In genomic region chr6:107045733-107046312, GRCh38 we compare ENCODE assay signal across 25 cellular contexts. TPM values are rescaled to one million over a fixed set of nuclear protein-coding genes. Genes with fewer than 3 reads are reported as not detected.
DNase-seq lines count a peak whose midpoint lies in the region; ATAC-seq and TF ChIP-seq lines count a peak whose summit lies in the region.
"Had no signal": no experiment of that assay in that cellular context is flagged by ENCODE, and none has a peak within 500 bp of the region (broad histone marks: within the 10 kb centered on the region; RNA-seq: fewer than 3 reads in every experiment).

No MANE protein-coding gene starts in this region.

- ATAC-seq in left ventricle myocardium superior (peak; percentile 33), GM18861 (IDR thresholded peaks at IDR 0.05; ENCODE audit: unreplicated experiment) (no peak)
- ATAC-seq: activated CD4-positive, alpha-beta T cell treated with anti-CD3 and anti-CD28 coated beads for 36 hours; HCT116; left lobe of liver; stimulated activated naive B cell treated with anti-CD40 and anti-IgM and Interleukin-4, amounts not matched to agents 10 μg/mL and 1 μg/mL and 100 μg/mL, for 72 hours had no signal

- peaks cover 12% of the 10 kb centered on the region for H3K4me1 Mint-ChIP-seq in endodermal cell
- peaks cover 20% of the 10 kb centered on the region for H3K4me1 Mint-ChIP-seq in nephron progenitor cell

- H3K27me3 Mint-ChIP-seq in endodermal cell (ENCODE audit: insufficient read depth) (no peaks in the 10 kb centered on the region), nephron progenitor cell (ENCODE audit: low read depth, poor library complexity) (peaks cover 3% of the 10 kb centered on the region)
- H3K27me3 Mint-ChIP-seq: activated CD4-positive, alpha-beta T cell treated with anti-CD3 and anti-CD28 coated beads for 36 hours; IgD-negative memory B cell; stimulated activated naive B cell treated with anti-CD40 and anti-IgM and Interleukin-4, amounts not matched to agents 10 μg/mL and 1 μg/mL and 100 μg/mL, for 72 hours had no signal

- H3K27ac Mint-ChIP-seq in endodermal cell = peak overlapping the region; percentile 52
- H3K27ac Mint-ChIP-seq in nephron progenitor cell = peak overlapping the region; percentile 83
- H3K27ac Mint-ChIP-seq: activated CD4-positive, alpha-beta T cell treated with anti-CD3 and anti-CD28 coated beads for 36 hours; IgD-negative memory B cell; stimulated activated naive B cell treated with anti-CD40 and anti-IgM and Interleukin-4, amounts not matched to agents 10 μg/mL and 1 μg/mL and 100 μg/mL, for 72 hours; T-helper 1 cell treated with Interleukin-12 subunit alpha and Interleukin-12 subunit beta and Interleukin-4 antibody, amounts not matched to agents 30 μg/mL and 1 μg/mL, for 36 hours had no signal

- H3K9me3 ChIP-seq in right atrium auricular region = no peaks in the 10 kb centered on the region
- H3K9me3 ChIP-seq in endodermal cell (ENCODE audit: control insufficient read depth, low read length) = no peaks in the 10 kb centered on the region
- H3K9me3 ChIP-seq: Peyer's patch, SJCRH30, spleen, thoracic aorta had no signal

- H3K36me3 ChIP-seq in right atrium auricular region (peaks cover 9% of the 10 kb centered on the region), endodermal cell (ENCODE audit: control insufficient read depth, insufficient read depth, low read length) (peaks cover 28% of the 10 kb centered on the region)
- H3K36me3 ChIP-seq: SJCRH30 had no signal

- H3K9me3 Mint-ChIP-seq in endodermal cell (no peaks in the 10 kb centered on the region), nephron progenitor cell (no peaks in the 10 kb centered on the region)
- H3K9me3 Mint-ChIP-seq: IgD-negative memory B cell; stimulated activated naive B cell treated with anti-CD40 and anti-IgM and Interleukin-4, amounts not matched to agents 10 μg/mL and 1 μg/mL and 100 μg/mL, for 72 hours; T-helper 1 cell treated with Interleukin-12 subunit alpha and Interleukin-12 subunit beta and Interleukin-4 antibody, amounts not matched to agents 30 μg/mL and 1 μg/mL, for 36 hours had no signal

- 75 to 91% methylated on average over 3 to 6 of the region's 6 CpGs for WGBS in endodermal cell (ENCODE audit: insufficient coverage in 1 of 2, insufficient read length in 1 of 2), 2 experiments

- intact Hi-C loops in left ventricle myocardium superior (cut with micrococcal nuclease) = no loop called here

- H3K4me1 ChIP-seq in right atrium auricular region = no peaks in the 10 kb centered on the region
- no peaks in the 10 kb centered on the region for H3K4me1 ChIP-seq in endodermal cell (ENCODE audit: control insufficient read depth, insufficient read depth, low read length)
- H3K4me1 ChIP-seq: Peyer's patch, SJCRH30, spleen had no signal

- H3K27ac ChIP-seq in right atrium auricular region = no peak overlapping the region
- H3K27ac ChIP-seq in endodermal cell (ENCODE audit: low read depth, low read length) = peak overlapping the region; percentile 85
- H3K27ac ChIP-seq in temporal lobe (ENCODE audit: low read depth, low read length) = peak overlapping the region; percentile 36
- H3K27ac ChIP-seq: Peyer's patch, SJCRH30, spleen, thoracic aorta had no signal

- TF ChIP-seq CTCF in right atrium auricular region (IDR thresholded peaks at IDR 0.05) (no peak), endodermal cell (conservative IDR thresholded peaks at IDR 0.05) (no peak), nephron progenitor cell (IDR thresholded peaks at IDR 0.05) (no peak)

- no peak for DNase-seq in left ventricle myocardium superior
- DNase-seq in right atrium auricular region (ENCODE audit: low spot score) = no peak
- DNase-seq in endodermal cell = no peak
- DNase-seq in nephron progenitor cell = no peak
- no peak for DNase-seq in activated CD4-positive, alpha-beta T cell treated with anti-CD3 and anti-CD28 coated beads, Interleukin-2, amount 50 U/mL, for 1 hour
- DNase-seq in cerebellum (ENCODE audit: low spot score) = no peak
- DNase-seq: activated CD4-positive, alpha-beta T cell treated with anti-CD3 and anti-CD28 coated beads for 36 hours; activated naive CD4-positive, alpha-beta T cell treated with Interleukin-2 at 50 U/mL for 16 hours; activated T-cell treated with anti-CD3 and anti-CD28 coated beads, Interleukin-2, amount 50 U/mL, for 48 hours; amniotic stem cell; central memory CD4-positive, alpha-beta T cell; DMS53; NCI-H524; Peyer's patch; spleen; stimulated activated CD4-positive, alpha-beta T cell treated with anti-CD3 and anti-CD28 coated beads, Interleukin-2, amount 100 ng/mL, for 48 hours; stimulated activated naive B cell treated with anti-CD40 and anti-IgM and Interleukin-4, amounts not matched to agents 10 μg/mL and 1 μg/mL and 100 μg/mL, for 72 hours had no signal

- no peaks in the 10 kb centered on the region for H3K27me3 ChIP-seq in right atrium auricular region
- no peaks in the 10 kb centered on the region for H3K27me3 ChIP-seq in endodermal cell (ENCODE audit: control insufficient read depth, insufficient read depth, low read length, poor library complexity, severe bottlenecking)
- H3K27me3 ChIP-seq: Peyer's patch, SJCRH30, spleen had no signal

- H3K4me3 ChIP-seq in right atrium auricular region = no peak overlapping the region
- H3K4me3 ChIP-seq in endodermal cell (ENCODE audit: low read length) = no peak overlapping the region
- H3K4me3 ChIP-seq: Peyer's patch, SJCRH30, spleen, thoracic aorta had no signal

- no peak overlapping the region for H3K4me3 Mint-ChIP-seq in endodermal cell
- no peak overlapping the region for H3K4me3 Mint-ChIP-seq in nephron progenitor cell
- H3K4me3 Mint-ChIP-seq: activated CD4-positive, alpha-beta T cell treated with anti-CD3 and anti-CD28 coated beads for 36 hours; IgD-negative memory B cell; stimulated activated naive B cell treated with anti-CD40 and anti-IgM and Interleukin-4, amounts not matched to agents 10 μg/mL and 1 μg/mL and 100 μg/mL, for 72 hours; T-helper 1 cell treated with Interleukin-12 subunit alpha and Interleukin-12 subunit beta and Interleukin-4 antibody, amounts not matched to agents 30 μg/mL and 1 μg/mL, for 36 hours had no signal

- H3K9ac ChIP-seq in endodermal cell (ENCODE audit: extremely low read depth, low read length, poor library complexity, severe bottlenecking) = no peak overlapping the region

- H3K36me3 Mint-ChIP-seq in endodermal cell (ENCODE audit: low read depth) (peaks cover 41% of the 10 kb centered on the region), nephron progenitor cell (ENCODE audit: low read depth) (peaks cover 47% of the 10 kb centered on the region)
- H3K36me3 Mint-ChIP-seq: IgD-negative memory B cell had no signal

RNA-seq across cellular contexts. Expression of gene MTRES1, which starts 17.8 kb away (rescaled TPM):
- 37.3 TPM for total RNA-seq in left ventricle myocardium superior
- total RNA-seq in right atrium auricular region = 10 to 100 TPM in 1 of 2 donors, 1 to 10 TPM in 1; 10.0 to 22.2 TPM
- total RNA-seq in endodermal cell = 10 to 100 TPM; 20.5 to 26.1 TPM
- 23.4 TPM for polyA plus RNA-seq in endodermal cell (2013, experiment 1 of 2)
- polyA plus RNA-seq in endodermal cell (2013, experiment 2 of 2) = 20.4 TPM
- 24.8 TPM for total RNA-seq in temporal lobe
- total RNA-seq in cerebellum = 15.0 TPM

Comparison
In these comparisons a context has a peak if more than half of its experiments do, and no peak if none do; other contexts are left out.
1. H3K27ac ChIP-seq: peak in endodermal cell (single experiment) and temporal lobe (single experiment); none in right atrium auricular region (0 of 2).